In genomic region chr2:66667852-66668251, GRCh38 we compare ENCODE assay signal across 7 cellular contexts.
"Had no signal": no experiment of that assay in that cellular context is flagged by ENCODE, and none has a peak within 500 bp of the region (broad histone marks: within the 10 kb centered on the region; RNA-seq: fewer than 3 reads in every experiment).

No MANE protein-coding gene starts in this region.

- H3K9me3 Mint-ChIP-seq: HFFc6 had no signal

- H3K27ac Mint-ChIP-seq: H9, HFFc6 had no signal

- DNase-seq: GM23248, H9, HCEC 1CT, HFFc6, IMR-90 had no signal

- H2AFZ ChIP-seq: GM23248 had no signal

- ATAC-seq: K562 had no signal

- H3K9ac ChIP-seq: GM23248 had no signal

- H3K27ac ChIP-seq: GM23248, HL-60 had no signal

- H3K4me3 Mint-ChIP-seq: H9, HFFc6 had no signal

- H3K4me3 ChIP-seq: GM23248, K562 had no signal
